ENCODE assay signal across 9 cellular contexts in the genomic region with DNA sequence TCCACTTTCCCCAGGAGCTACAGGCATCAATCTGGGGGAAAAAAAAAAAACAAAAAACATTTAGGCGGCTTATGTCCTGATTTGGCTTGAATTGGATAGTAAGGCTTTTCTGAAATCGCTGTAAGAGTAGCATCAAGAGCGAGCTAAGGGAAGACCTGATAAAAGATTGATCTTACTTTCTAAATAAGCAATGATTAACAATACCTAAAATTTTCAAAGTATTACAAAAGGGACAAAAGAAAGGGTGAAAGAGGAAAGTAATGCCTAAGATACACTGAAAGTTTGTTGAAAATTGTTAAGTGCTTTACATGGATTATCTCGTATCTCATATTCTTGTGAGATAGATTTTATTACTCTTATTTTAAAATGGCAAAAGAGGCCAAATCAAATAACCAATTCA.
DNase-seq lines count a peak whose midpoint lies in the region; ATAC-seq and TF ChIP-seq lines count a peak whose summit lies in the region.
"Had no signal": no experiment of that assay in that cellular context is flagged by ENCODE, and none has a peak within 500 bp of the region (broad histone marks: within the 10 kb centered on the region; RNA-seq: fewer than 3 reads in every experiment).

No MANE protein-coding gene starts in this region.

- 81 to 91% (median 84%) methylated on average over 4 of the region's 4 CpGs for WGBS in heart left ventricle, 4 donors

- no peaks in the 10 kb centered on the region for H3K27me3 ChIP-seq in ACC112 (ENCODE audit: insufficient read depth, low read length)
- no peaks in the 10 kb centered on the region for H3K27me3 ChIP-seq in SU-DHL-6 (ENCODE audit: low read length)
- no peaks in the 10 kb centered on the region for H3K27me3 ChIP-seq in left ventricle myocardium inferior (ENCODE audit: low read depth)
- H3K27me3 ChIP-seq in heart left ventricle, result no peaks in the 10 kb centered on the region

- TF ChIP-seq POLR2A in heart left ventricle (IDR thresholded peaks at IDR 0.05), result no peak

- no peaks in the 10 kb centered on the region for H3K9me2 ChIP-seq in SU-DHL-6 (replicated peaks; ENCODE audit: insufficient read depth, low read length)

- ATAC-seq in heart left ventricle (no peak), HG02970 (IDR thresholded peaks at IDR 0.05; ENCODE audit: low FRiP score, unreplicated experiment) (no peak)

- no peak for DNase-seq in fibroblast of pulmonary artery (ENCODE audit: low read depth)
- no peak for DNase-seq in left ventricle myocardium inferior
- no peak for DNase-seq in COLO668 (lab: John Stamatoyannopoulos, UW; ENCODE audit: unreplicated experiment)
- no peak for DNase-seq in heart left ventricle
- DNase-seq: NCI-H774 had no signal

- H3K4me1 ChIP-seq in ACC112 (ENCODE audit: control insufficient read depth, insufficient read depth, low read length, unreplicated experiment), result peaks cover 19% of the 10 kb centered on the region
- peaks cover 48% of the 10 kb centered on the region for H3K4me1 ChIP-seq in left ventricle myocardium inferior
- H3K4me1 ChIP-seq in heart left ventricle, result peaks cover 0 to 62% (median 14%) of the 10 kb centered on the region in 12 donors

- peak overlapping the region; percentile 98 for H3K4me2 ChIP-seq in SU-DHL-6 (ENCODE audit: low read depth, low read length, poor library complexity, severe bottlenecking)

- peaks cover 79% of the 10 kb centered on the region for H3F3A ChIP-seq in SU-DHL-6 (ENCODE audit: insufficient read depth)

- peak overlapping the region; percentile 57 for H3K9ac ChIP-seq in SU-DHL-6 (ENCODE audit: low read length)

- peaks cover 10% of the 10 kb centered on the region; the same call in 1 of the 2 replicates for H3K36me3 ChIP-seq in ACC112 (ENCODE audit: insufficient read depth, low read length)
- no peaks in the 10 kb centered on the region for H3K36me3 ChIP-seq in SU-DHL-6 (ENCODE audit: low read length)
- peaks cover 19% of the 10 kb centered on the region for H3K36me3 ChIP-seq in left ventricle myocardium inferior
- peaks cover 0 to 18% (median 0%) of the 10 kb centered on the region in 9 donors for H3K36me3 ChIP-seq in heart left ventricle

- no peak overlapping the region for H3K27ac ChIP-seq in ACC112 (ENCODE audit: low read depth, low read length)
- peak overlapping the region; percentile 95 for H3K27ac ChIP-seq in SU-DHL-6 (ENCODE audit: low read depth, low read length)
- H3K27ac ChIP-seq in left ventricle myocardium inferior (replicated peaks), result no peak overlapping the region
- no peak overlapping the region for H3K27ac ChIP-seq in heart left ventricle

- H2AFZ ChIP-seq in ACC112 (ENCODE audit: low read length, unreplicated experiment), result no peak overlapping the region
- no peak overlapping the region for H2AFZ ChIP-seq in SU-DHL-6 (ENCODE audit: low read depth, low read length, severe bottlenecking)

- H3K4me3 ChIP-seq in ACC112 (ENCODE audit: low read depth, low read length), result peak overlapping the region; percentile 64
- peak overlapping the region; percentile 46; the same call in 1 of the 2 replicates for H3K4me3 ChIP-seq in GM08714 (ENCODE audit: low read length)
- peak overlapping the region; percentile 41 for H3K4me3 ChIP-seq in SU-DHL-6 (ENCODE audit: insufficient read depth, low read length, poor library complexity, severe bottlenecking)
- peak overlapping the region; percentile 6 for H3K4me3 ChIP-seq in fibroblast of pulmonary artery (replicated peaks; ENCODE audit: low read depth, low read length)
- H3K4me3 ChIP-seq in left ventricle myocardium inferior, result no peak overlapping the region
- H3K4me3 ChIP-seq in heart left ventricle, result peak overlapping the region in 1 of 12 donors; percentile 74

- H3K9me3 ChIP-seq in SU-DHL-6 (ENCODE audit: insufficient read depth, low read length), result no peaks in the 10 kb centered on the region
- no peaks in the 10 kb centered on the region for H3K9me3 ChIP-seq in left ventricle myocardium inferior (replicated peaks)
- H3K9me3 ChIP-seq in heart left ventricle, result no peaks in the 10 kb centered on the region

- TF ChIP-seq CTCF in SU-DHL-6 (IDR thresholded peaks at IDR 0.05; ENCODE audit: insufficient read depth, low read length, poor library complexity, severe bottlenecking) (no peak), fibroblast of pulmonary artery (IDR thresholded peaks at IDR 0.05; ENCODE audit: low read length, missing control alignments) (no peak), left ventricle myocardium inferior (IDR thresholded peaks at IDR 0.05; ENCODE audit: borderline replicate concordance) (no peak), heart left ventricle (IDR thresholded peaks at IDR 0.05) (no peak)

- peaks cover 52% of the 10 kb centered on the region for H3K79me2 ChIP-seq in ACC112 (ENCODE audit: control insufficient read depth, insufficient read depth, low read length, unreplicated experiment)
- peaks cover 26% of the 10 kb centered on the region for H3K79me2 ChIP-seq in SU-DHL-6 (ENCODE audit: insufficient read depth, low read length)

- intact Hi-C loops in left ventricle myocardium inferior (cut with micrococcal nuclease), result no loop called here
- intact Hi-C loops in heart left ventricle (cut with DNase I), result loop anchor here in 2 of 10 donors (10.0 kb wide), 2 partner anchors 966 to 1116 kb away; a partner anchor contains a TSS

- no peaks in the 10 kb centered on the region for H4K20me1 ChIP-seq in SU-DHL-6 (ENCODE audit: low read depth, low read length)
